In the genomic region with DNA sequence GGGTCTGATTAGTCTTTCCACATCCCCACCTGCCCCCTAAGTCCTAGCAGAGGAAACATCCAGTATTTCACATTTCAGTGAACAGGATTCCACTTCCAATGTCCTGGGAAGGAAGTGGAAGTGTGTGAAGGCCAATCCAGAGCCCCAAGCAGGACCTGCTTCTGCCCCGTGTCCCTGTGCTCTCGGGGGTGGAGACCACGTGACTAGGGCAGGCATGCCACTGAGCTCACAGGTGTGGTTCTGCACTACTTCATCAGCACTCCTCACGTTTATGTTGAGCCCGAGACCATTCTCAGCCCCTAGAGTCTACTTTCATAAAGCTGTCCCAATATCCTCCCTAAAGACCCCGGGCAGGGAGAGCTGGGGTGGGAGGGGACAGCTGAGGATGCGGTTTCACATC, we compare ENCODE assay signal across 21 cellular contexts.
"Had no signal": no experiment of that assay in that cellular context is flagged by ENCODE, and none has a peak within 500 bp of the region (broad histone marks: within the 10 kb centered on the region; RNA-seq: fewer than 3 reads in every experiment).

No MANE protein-coding gene starts in this region.

- H3K27ac Mint-ChIP-seq: activated CD4-positive, alpha-beta T cell treated with anti-CD3 and anti-CD28 coated beads, Interleukin-2, amount 10 ng/mL, durations not matched to agents 7 days and 5 days; activated CD8-positive, alpha-beta memory T cell treated with anti-CD3 and anti-CD28 coated beads, Interleukin-2, amount 10 ng/mL, durations not matched to agents 7 days and 5 days; activated CD8-positive, alpha-beta T cell treated with anti-CD3 and anti-CD28 coated beads for 36 hours; activated naive CD4-positive, alpha-beta T cell treated with anti-CD3 and anti-CD28 coated beads, Interleukin-2, amount 10 ng/mL, durations not matched to agents 7 days and 5 days; natural killer cell treated with Interleukin-12 subunit alpha and Interleukin-12 subunit beta and Interleukin-15 and Interleukin-18, amount 100 ng/mL, for 72 hours had no signal

- H3K4me3 Mint-ChIP-seq: activated CD4-positive, alpha-beta T cell treated with anti-CD3 and anti-CD28 coated beads, Interleukin-2, amount 10 ng/mL, durations not matched to agents 7 days and 5 days; activated CD8-positive, alpha-beta memory T cell treated with anti-CD3 and anti-CD28 coated beads, Interleukin-2, amount 10 ng/mL, durations not matched to agents 7 days and 5 days; activated CD8-positive, alpha-beta T cell treated with anti-CD3 and anti-CD28 coated beads for 36 hours; activated naive CD4-positive, alpha-beta T cell treated with anti-CD3 and anti-CD28 coated beads, Interleukin-2, amount 10 ng/mL, durations not matched to agents 7 days and 5 days; natural killer cell treated with Interleukin-12 subunit alpha and Interleukin-12 subunit beta and Interleukin-15 and Interleukin-18, amount 100 ng/mL, for 72 hours had no signal

- H3K4me3 ChIP-seq: coronary artery, esophagus muscularis mucosa, ovary, prostate gland, thyroid gland, upper lobe of right lung had no signal

- ATAC-seq: activated CD8-positive, alpha-beta memory T cell treated with anti-CD3 and anti-CD28 coated beads, Interleukin-2, amount 10 ng/mL, durations not matched to agents 7 days and 5 days; activated CD8-positive, alpha-beta T cell treated with anti-CD3 and anti-CD28 coated beads for 36 hours; left ventricle myocardium superior; natural killer cell treated with Interleukin-12 subunit alpha and Interleukin-12 subunit beta and Interleukin-15 and Interleukin-18, amount 100 ng/mL, for 72 hours; upper lobe of right lung had no signal

- H3K9me3 ChIP-seq: esophagus muscularis mucosa, ovary, prostate gland, thyroid gland, upper lobe of right lung had no signal

- FAIRE-seq: frontal cortex, islet of Langerhans had no signal

- H3K36me3 Mint-ChIP-seq: activated CD8-positive, alpha-beta memory T cell treated with anti-CD3 and anti-CD28 coated beads, Interleukin-2, amount 10 ng/mL, durations not matched to agents 7 days and 5 days; activated naive CD4-positive, alpha-beta T cell treated with anti-CD3 and anti-CD28 coated beads, Interleukin-2, amount 10 ng/mL, durations not matched to agents 7 days and 5 days; natural killer cell treated with Interleukin-12 subunit alpha and Interleukin-12 subunit beta and Interleukin-15 and Interleukin-18, amount 100 ng/mL, for 72 hours had no signal

- H3K27me3 ChIP-seq: ovary, thyroid gland, upper lobe of right lung had no signal

- DNase-seq: activated CD4-positive, alpha-beta T cell treated with anti-CD3 and anti-CD28 coated beads, Interleukin-2, amount 10 ng/mL, durations not matched to agents 7 days and 5 days; activated CD4-positive, CD25-positive, alpha-beta regulatory T cell treated with anti-CD3 and anti-CD28 coated beads, Interleukin-2, amount 50 U/mL, for 72 hours; activated CD8-positive, alpha-beta memory T cell treated with anti-CD3 and anti-CD28 coated beads, Interleukin-2, amount 10 ng/mL, durations not matched to agents 7 days and 5 days; activated CD8-positive, alpha-beta T cell treated with anti-CD3 and anti-CD28 coated beads for 36 hours; activated effector memory CD4-positive, alpha-beta T cell treated with anti-CD3 and anti-CD28 coated beads, Interleukin-2, amount 50 U/mL, for 16 hours; activated naive CD4-positive, alpha-beta T cell treated with anti-CD3 and anti-CD28 coated beads, Interleukin-2, amount 10 ng/mL, durations not matched to agents 7 days and 5 days; activated T-cell treated with anti-CD3 and anti-CD28 coated beads for 4 hours; cerebellar nuclear complex; left ventricle myocardium superior; ovary; stimulated activated CD4-positive, alpha-beta T cell treated with anti-CD3 and anti-CD28 coated beads, Interleukin-4, amount 100 ng/mL, for 24 hours; stimulated activated naive CD4-positive, alpha-beta T cell treated with Interleukin-2 at 50 U/mL for 16 hours; substantia nigra; thyroid gland; upper lobe of right lung had no signal

- H3K36me3 ChIP-seq: esophagus muscularis mucosa, ovary, prostate gland, thyroid gland, upper lobe of right lung had no signal

- H3K27ac ChIP-seq: coronary artery, esophagus muscularis mucosa, ovary, prostate gland, thyroid gland, upper lobe of right lung had no signal

- H3K4me1 ChIP-seq: esophagus muscularis mucosa, prostate gland, thyroid gland, upper lobe of right lung had no signal

- H3K9me3 Mint-ChIP-seq: activated CD4-positive, alpha-beta T cell treated with anti-CD3 and anti-CD28 coated beads, Interleukin-2, amount 10 ng/mL, durations not matched to agents 7 days and 5 days; activated CD8-positive, alpha-beta T cell treated with anti-CD3 and anti-CD28 coated beads for 36 hours; activated naive CD4-positive, alpha-beta T cell treated with anti-CD3 and anti-CD28 coated beads, Interleukin-2, amount 10 ng/mL, durations not matched to agents 7 days and 5 days; natural killer cell treated with Interleukin-12 subunit alpha and Interleukin-12 subunit beta and Interleukin-15 and Interleukin-18, amount 100 ng/mL, for 72 hours had no signal

- H3K27me3 Mint-ChIP-seq: activated CD8-positive, alpha-beta T cell treated with anti-CD3 and anti-CD28 coated beads for 36 hours had no signal
